8 cellular contexts compared by ENCODE assay signal in genomic region chr19:58466089-58466759, GRCh38. TPM values are rescaled to one million over a fixed set of nuclear protein-coding genes. Genes with fewer than 3 reads are reported as not detected.
DNase-seq lines count a peak whose midpoint lies in the region; ATAC-seq, FAIRE-seq and TF ChIP-seq lines count a peak whose summit lies in the region.

No MANE protein-coding gene starts in this region.

- no peaks in the 10 kb centered on the region for H3K27me3 ChIP-seq in Karpas-422 (ENCODE audit: low read length)
- H3K27me3 ChIP-seq in neural progenitor cell, result peaks cover 12% of the 10 kb centered on the region

- H3K27ac Mint-ChIP-seq in activated CD4-positive, alpha-beta T cell treated with anti-CD3 and anti-CD28 coated beads, Interleukin-2, amount 10 ng/mL, durations not matched to agents 24 days and 14 days, result peak overlapping the region; percentile 84
- H3K27ac Mint-ChIP-seq in effector memory CD8-positive, alpha-beta T cell, result peak overlapping the region; percentile 90 to 91
- H3K27ac Mint-ChIP-seq in neural progenitor cell, result peak overlapping the region; percentile 53

- H3K27ac ChIP-seq in Karpas-422 (ENCODE audit: low read length) (no peak overlapping the region), neural progenitor cell (no peak overlapping the region)

- DNase-seq in activated CD4-positive, alpha-beta T cell treated with anti-CD3 and anti-CD28 coated beads, Interleukin-2, amount 10 ng/mL, durations not matched to agents 24 days and 14 days, result no peak
- DNase-seq in activated CD4-positive, alpha-beta T cell treated with anti-CD3 and anti-CD28 coated beads for 4 hours, result no peak
- DNase-seq in Karpas-422 (no peak), neural progenitor cell (ENCODE audit: low spot score) (no peak), NCI-H446 treated with DMSO at 0.1 percent for 48 hours (lab: John Stamatoyannopoulos, UW) (no peak), HTR-8/SVneo (ENCODE audit: insufficient read length, low spot score) (no peak)
- no peak for DNase-seq in effector memory CD8-positive, alpha-beta T cell
- DNase-seq in stimulated activated naive CD4-positive, alpha-beta T cell (lab: John Stamatoyannopoulos, UW), result no peak

- H3K9me2 ChIP-seq in Karpas-422 (replicated peaks; ENCODE audit: insufficient read depth, low read length), result no peaks in the 10 kb centered on the region

- peak overlapping the region; percentile 89 for H3K4me3 Mint-ChIP-seq in activated CD4-positive, alpha-beta T cell treated with anti-CD3 and anti-CD28 coated beads, Interleukin-2, amount 10 ng/mL, durations not matched to agents 24 days and 14 days
- H3K4me3 Mint-ChIP-seq in effector memory CD8-positive, alpha-beta T cell, result peak overlapping the region; percentile 87 to 88
- peak overlapping the region; percentile 85 for H3K4me3 Mint-ChIP-seq in neural progenitor cell

- peak overlapping the region; percentile 89 for H2AFZ ChIP-seq in Karpas-422 (ENCODE audit: low read length)
- H2AFZ ChIP-seq in neural progenitor cell (replicated peaks), result peak overlapping the region; percentile 75

- H4K20me1 ChIP-seq in Karpas-422 (ENCODE audit: insufficient read depth, low read depth, low read length) (peaks cover 8% of the 10 kb centered on the region; the same call in 1 of the 2 replicates), neural progenitor cell (ENCODE audit: low read depth) (peaks cover 9% of the 10 kb centered on the region)

- no peaks in the 10 kb centered on the region for H3K9me3 Mint-ChIP-seq in activated CD4-positive, alpha-beta T cell treated with anti-CD3 and anti-CD28 coated beads, Interleukin-2, amount 10 ng/mL, durations not matched to agents 24 days and 14 days
- no peaks in the 10 kb centered on the region for H3K9me3 Mint-ChIP-seq in effector memory CD8-positive, alpha-beta T cell
- H3K9me3 Mint-ChIP-seq in neural progenitor cell, result no peaks in the 10 kb centered on the region

- peaks cover 15% of the 10 kb centered on the region for H3K4me1 Mint-ChIP-seq in activated CD4-positive, alpha-beta T cell treated with anti-CD3 and anti-CD28 coated beads, Interleukin-2, amount 10 ng/mL, durations not matched to agents 24 days and 14 days
- peaks cover 13 to 20% of the 10 kb centered on the region in 2 donors for H3K4me1 Mint-ChIP-seq in effector memory CD8-positive, alpha-beta T cell (ENCODE audit: low read depth in 2 of 2)
- H3K4me1 Mint-ChIP-seq in neural progenitor cell, result peaks cover 19% of the 10 kb centered on the region

- H3K36me3 ChIP-seq in Karpas-422 (ENCODE audit: insufficient read depth, low read length), result no peaks in the 10 kb centered on the region; the same call in 1 of the 2 replicates
- no peaks in the 10 kb centered on the region for H3K36me3 ChIP-seq in neural progenitor cell

- H3K79me2 ChIP-seq in Karpas-422 (ENCODE audit: low read length) (peaks cover 25% of the 10 kb centered on the region), neural progenitor cell (ENCODE audit: low read depth) (peaks cover 9% of the 10 kb centered on the region)

- TF ChIP-seq CTCF in neural progenitor cell (IDR thresholded peaks at IDR 0.05), result no peak

- peaks cover 9% of the 10 kb centered on the region for H3K36me3 Mint-ChIP-seq in activated CD4-positive, alpha-beta T cell treated with anti-CD3 and anti-CD28 coated beads, Interleukin-2, amount 10 ng/mL, durations not matched to agents 24 days and 14 days (ENCODE audit: low read depth)
- peaks cover 28% of the 10 kb centered on the region for H3K36me3 Mint-ChIP-seq in effector memory CD8-positive, alpha-beta T cell (ENCODE audit: insufficient read depth)
- H3K36me3 Mint-ChIP-seq in neural progenitor cell, result no peaks in the 10 kb centered on the region

- peaks cover 5% of the 10 kb centered on the region for H3F3A ChIP-seq in neural progenitor cell (ENCODE audit: low read depth)

- H3K4me1 ChIP-seq in Karpas-422 (ENCODE audit: low read length) (peaks cover 21% of the 10 kb centered on the region), neural progenitor cell (no peaks in the 10 kb centered on the region)

- peaks cover 2% of the 10 kb centered on the region for H3K27me3 Mint-ChIP-seq in activated CD4-positive, alpha-beta T cell treated with anti-CD3 and anti-CD28 coated beads, Interleukin-2, amount 10 ng/mL, durations not matched to agents 24 days and 14 days
- no peaks in the 10 kb centered on the region for H3K27me3 Mint-ChIP-seq in effector memory CD8-positive, alpha-beta T cell
- H3K27me3 Mint-ChIP-seq in neural progenitor cell (ENCODE audit: insufficient read depth, low read depth), result peaks cover 2% of the 10 kb centered on the region

- no peak for FAIRE-seq in HTR-8/SVneo (lab: Jason Lieb, UNC)

- H3K9me3 ChIP-seq in Karpas-422 (ENCODE audit: low read length), result no peaks in the 10 kb centered on the region
- no peaks in the 10 kb centered on the region for H3K9me3 ChIP-seq in neural progenitor cell (ENCODE audit: low read depth)

- ATAC-seq in effector memory CD8-positive, alpha-beta T cell (replicated peaks), result peak; percentile 9

- H3K4me3 ChIP-seq in Karpas-422 (ENCODE audit: low read length), result peak overlapping the region; percentile 77
- peak overlapping the region; percentile 80 for H3K4me3 ChIP-seq in neural progenitor cell

- H3K9ac ChIP-seq in Karpas-422 (ENCODE audit: low read length) (peak overlapping the region; percentile 64), neural progenitor cell (no peak overlapping the region)

- H3K4me2 ChIP-seq in Karpas-422 (ENCODE audit: low read depth, low read length, poor library complexity, severe bottlenecking) (peak overlapping the region; percentile 83), neural progenitor cell (peak overlapping the region; percentile 79)

- intact Hi-C loops in activated CD4-positive, alpha-beta T cell treated with anti-CD3 and anti-CD28 coated beads, Interleukin-2, amount 10 ng/mL, durations not matched to agents 24 days and 14 days (cut with micrococcal nuclease), result loop anchor here (2.0 kb wide), 3 partner anchors 85 to 187 kb away; partner anchors contain the start of genes ZNF8, ZNF837 and ZSCAN22

RNA-seq across cellular contexts. Expression of gene ZNF324, which starts 0.7 kb away (rescaled TPM):
- total RNA-seq in activated CD4-positive, alpha-beta T cell treated with anti-CD3 and anti-CD28 coated beads, Interleukin-2, amount 10 ng/mL, durations not matched to agents 24 days and 14 days, result 13.6 and 14.7 TPM in 2 replicates
- total RNA-seq in Karpas-422 (2014; rRNA removed; shearing (Covaris generic); ENCODE audit: low replicate concordance), result 10.4 and 29.1 TPM in 2 replicates
- 4.2 and 14.8 TPM in 2 replicates for total RNA-seq in neural progenitor cell (ENCODE audit: low replicate concordance)

RNA-seq across cellular contexts. Expression of gene ZNF446, which starts 9.9 kb away (rescaled TPM):
- total RNA-seq in activated CD4-positive, alpha-beta T cell treated with anti-CD3 and anti-CD28 coated beads, Interleukin-2, amount 10 ng/mL, durations not matched to agents 24 days and 14 days, result 6.3 and 6.8 TPM in 2 replicates
- 11.8 and 20.6 TPM in 2 replicates for total RNA-seq in Karpas-422 (2014; rRNA removed; shearing (Covaris generic); ENCODE audit: low replicate concordance)
- total RNA-seq in neural progenitor cell (ENCODE audit: low replicate concordance), result 4.4 and 13.2 TPM in 2 replicates

RNA-seq across cellular contexts. Expression of gene ZNF324B, which starts 14.8 kb away (rescaled TPM):
- total RNA-seq in activated CD4-positive, alpha-beta T cell treated with anti-CD3 and anti-CD28 coated beads, Interleukin-2, amount 10 ng/mL, durations not matched to agents 24 days and 14 days, result 14.4 and 15.2 TPM in 2 replicates
- total RNA-seq in Karpas-422 (2014; rRNA removed; shearing (Covaris generic); ENCODE audit: low replicate concordance), result 21.2 and 22.5 TPM in 2 replicates
- 3.2 TPM in 2 replicates for total RNA-seq in neural progenitor cell (ENCODE audit: low replicate concordance)

RNA-seq across cellular contexts. Expression of gene ZNF132, which starts 26.3 kb away (rescaled TPM):
- total RNA-seq in activated CD4-positive, alpha-beta T cell treated with anti-CD3 and anti-CD28 coated beads, Interleukin-2, amount 10 ng/mL, durations not matched to agents 24 days and 14 days, result 3.6 and 3.8 TPM in 2 replicates
- total RNA-seq in Karpas-422 (2014; rRNA removed; shearing (Covaris generic); ENCODE audit: low replicate concordance), result not detected in 2 replicates
- 1.0 and 1.4 TPM in 2 replicates for total RNA-seq in neural progenitor cell (ENCODE audit: low replicate concordance)

RNA-seq across cellular contexts. Expression of gene SLC27A5, which starts 45.6 kb away (rescaled TPM):
- total RNA-seq in activated CD4-positive, alpha-beta T cell treated with anti-CD3 and anti-CD28 coated beads, Interleukin-2, amount 10 ng/mL, durations not matched to agents 24 days and 14 days, result 24.6 and 27.0 TPM in 2 replicates
- 1.2 and 10.0 TPM in 2 replicates for total RNA-seq in Karpas-422 (2014; rRNA removed; shearing (Covaris generic); ENCODE audit: low replicate concordance)
- total RNA-seq in neural progenitor cell (ENCODE audit: low replicate concordance), result 11.2 and 17.1 TPM in 2 replicates
